ENCODE assay signal across 8 cellular contexts in genomic region chr15:55799287-55800212, GRCh38. TPM values are rescaled to one million over a fixed set of nuclear protein-coding genes. Genes with fewer than 3 reads are reported as not detected.
A peak's percentile ranks its signal among the peaks of the same experiment; 100 is the strongest.
DNase-seq lines count a peak whose midpoint lies in the region; ATAC-seq, FAIRE-seq and TF ChIP-seq lines count a peak whose summit lies in the region.

No MANE protein-coding gene starts in this region.

- no peaks in the 10 kb centered on the region for H3K9me3 ChIP-seq in Peyer's patch

- intact Hi-C loops in left cardiac atrium (cut with DNase I) (loop anchor here in 1 of 2 donors (5.0 kb wide), 1 partner anchor 152 kb away; no protein-coding TSS in a partner anchor), left ventricle myocardium superior (cut with micrococcal nuclease) (no loop called here)

- TF ChIP-seq POLR2A in Peyer's patch (IDR thresholded peaks at IDR 0.05) = no peak

- DNase-seq in left cardiac atrium = peak; percentile 31
- no peak for DNase-seq in left ventricle myocardium superior
- peak; percentile 55 for DNase-seq in HT-29 (ENCODE audit: low spot score)
- peak; percentile 82 for DNase-seq in SK-N-DZ (ENCODE audit: low spot score)
- DNase-seq in frontal cortex (ENCODE audit: low spot score in 2 of 2) = peak; percentile 10 to 25
- DNase-seq in stimulated activated naive B cell treated with anti-CD40 and anti-IgM and Interleukin-4, amounts not matched to agents 10 μg/mL and 1 μg/mL and 100 μg/mL, for 72 hours = peak; percentile 11
- no peak for DNase-seq in Peyer's patch

- no peak overlapping the region for H3K27ac ChIP-seq in Peyer's patch

- TF ChIP-seq CTCF in Peyer's patch (IDR thresholded peaks at IDR 0.05) = peak in 1 of 6 experiments; percentile 9

- no peaks in the 10 kb centered on the region for H3K36me3 Mint-ChIP-seq in stimulated activated naive B cell treated with anti-CD40 and anti-IgM and Interleukin-4, amounts not matched to agents 10 μg/mL and 1 μg/mL and 100 μg/mL, for 72 hours

- H3K4me3 ChIP-seq in Peyer's patch = no peak overlapping the region

- H3K9me3 Mint-ChIP-seq in stimulated activated naive B cell treated with anti-CD40 and anti-IgM and Interleukin-4, amounts not matched to agents 10 μg/mL and 1 μg/mL and 100 μg/mL, for 72 hours = peaks cover 4 to 5% of the 10 kb centered on the region in 2 donors

- H3K27me3 Mint-ChIP-seq in stimulated activated naive B cell treated with anti-CD40 and anti-IgM and Interleukin-4, amounts not matched to agents 10 μg/mL and 1 μg/mL and 100 μg/mL, for 72 hours = peaks cover 7 to 23% of the 10 kb centered on the region in 2 donors

- H3K4me1 Mint-ChIP-seq in stimulated activated naive B cell treated with anti-CD40 and anti-IgM and Interleukin-4, amounts not matched to agents 10 μg/mL and 1 μg/mL and 100 μg/mL, for 72 hours = no peaks in the 10 kb centered on the region

- H3K4me3 Mint-ChIP-seq in stimulated activated naive B cell treated with anti-CD40 and anti-IgM and Interleukin-4, amounts not matched to agents 10 μg/mL and 1 μg/mL and 100 μg/mL, for 72 hours = no peak overlapping the region

- H3K4me1 ChIP-seq in Peyer's patch = no peaks in the 10 kb centered on the region

- no peak overlapping the region for H3K27ac Mint-ChIP-seq in stimulated activated naive B cell treated with anti-CD40 and anti-IgM and Interleukin-4, amounts not matched to agents 10 μg/mL and 1 μg/mL and 100 μg/mL, for 72 hours

- ATAC-seq in left cardiac atrium (no peak), left ventricle myocardium superior (no peak), HG03442 (IDR thresholded peaks at IDR 0.05; ENCODE audit: unreplicated experiment) (no peak)
- ATAC-seq in stimulated activated naive B cell treated with anti-CD40 and anti-IgM and Interleukin-4, amounts not matched to agents 10 μg/mL and 1 μg/mL and 100 μg/mL, for 72 hours (replicated peaks) = peak; percentile 29 to 53

- H3K36me3 ChIP-seq in Peyer's patch = no peaks in the 10 kb centered on the region

- no peak for FAIRE-seq in frontal cortex (lab: Jason Lieb, UNC)

- H3K27me3 ChIP-seq in Peyer's patch = no peaks in the 10 kb centered on the region

RNA-seq across cellular contexts. Expression of gene PRTG, which starts 56.6 kb away (rescaled TPM):
- 1 to 10 TPM; 1.1 to 1.3 TPM for total RNA-seq in left cardiac atrium
- 0.77 TPM for total RNA-seq in left ventricle myocardium superior
- not detected in 2 replicates for total RNA-seq in HT-29 (2014; rRNA removed; shearing (Covaris generic))
- 9.3 and 10.4 TPM in 2 replicates for polyA plus RNA-seq in SK-N-DZ (2014; cell fraction: cytosol; rRNA removed)
- polyA plus RNA-seq in SK-N-DZ (2014; cell fraction: nucleus; rRNA removed) = 14.8 and 21.1 TPM in 2 replicates
- total RNA-seq in frontal cortex = 2.4 TPM
- 1 to 10 TPM in 1 of 4 donors, under 1 TPM in 2, not detected in 1; 0.19 to 6.6 (median 0.54) TPM for total RNA-seq in Peyer's patch

Comparison
In these comparisons a context has a peak if more than half of its experiments do, and no peak if none do; other contexts are left out.
1. DNase-seq: peak in left cardiac atrium (single experiment), HT-29 (single experiment), SK-N-DZ (single experiment), frontal cortex (2 of 2) and stimulated activated naive B cell treated with anti-CD40 and anti-IgM and Interleukin-4, amounts not matched to agents 10 μg/mL and 1 μg/mL and 100 μg/mL, for 72 hours (single experiment); none in left ventricle myocardium superior (single experiment) and Peyer's patch (0 of 3).
2. ATAC-seq: peak in stimulated activated naive B cell treated with anti-CD40 and anti-IgM and Interleukin-4, amounts not matched to agents 10 μg/mL and 1 μg/mL and 100 μg/mL, for 72 hours (2 of 2); none in left cardiac atrium (0 of 2), left ventricle myocardium superior (single experiment) and HG03442 (single experiment).